In genomic region chr16:53863861-53864260, GRCh38 we compare ENCODE assay signal across 18 cellular contexts.
"Had no signal": no experiment of that assay in that cellular context is flagged by ENCODE, and none has a peak within 500 bp of the region (broad histone marks: within the 10 kb centered on the region; RNA-seq: fewer than 3 reads in every experiment).

No MANE protein-coding gene starts in this region.

- ATAC-seq: activated naive CD8-positive, alpha-beta T cell treated with anti-CD3 and anti-CD28 coated beads, Interleukin-2, amount 50 U/mL, for 24 hours; left colon; right cardiac atrium had no signal

- H3K9me3 ChIP-seq: colonic mucosa, prostate gland, stomach, thoracic aorta had no signal

- H3K4me3 ChIP-seq: cardiac muscle cell, colonic mucosa, lung, prostate gland, stomach, thoracic aorta had no signal

- H3K27me3 ChIP-seq: cardiac muscle cell, colonic mucosa, stomach had no signal

- H3K27me3 Mint-ChIP-seq: activated naive CD8-positive, alpha-beta T cell treated with anti-CD3 and anti-CD28 coated beads, Interleukin-2, amount 50 U/mL, for 24 hours had no signal

- H3K36me3 ChIP-seq: cardiac muscle cell, colonic mucosa, prostate gland, thoracic aorta had no signal

- FAIRE-seq: endothelial cell of umbilical vein, small intestine had no signal

- H3K27ac Mint-ChIP-seq: activated naive CD4-positive, alpha-beta T cell treated with anti-CD3 and anti-CD28 coated beads for 36 hours; activated T-helper 2 cell treated with anti-CD3 and anti-CD28 coated beads, Interferon-gamma antibody, Interleukin-2, Interleukin-4, amounts not matched to agents 10 μg/mL and 5 μg/mL and 100 μg/mL, durations not matched to agents 14 hours and 24 hours and 36 hours; T-helper 1 cell treated with Interleukin-12 subunit alpha and Interleukin-12 subunit beta and Interleukin-4 antibody, amounts not matched to agents 30 μg/mL and 1 μg/mL, for 36 hours had no signal

- DNase-seq: activated CD4-positive, alpha-beta T cell treated with anti-CD3 and anti-CD28 coated beads for 4 hours; activated CD8-positive, alpha-beta memory T cell treated with anti-CD3 and anti-CD28 coated beads, Interleukin-2, amount 50 U/mL, for 48 hours; activated naive CD4-positive, alpha-beta T cell treated with anti-CD3 and anti-CD28 coated beads for 36 hours; activated naive CD8-positive, alpha-beta T cell treated with anti-CD3 and anti-CD28 coated beads, Interleukin-2, amount 50 U/mL, for 24 hours; colonic mucosa; effector CD4-positive, alpha-beta T cell; left colon; right cardiac atrium; small intestine; stomach had no signal

- H3K4me1 ChIP-seq: colonic mucosa, prostate gland had no signal

- H3K27ac ChIP-seq: cardiac muscle cell, colonic mucosa, prostate gland, thoracic aorta had no signal

- H3K4me3 Mint-ChIP-seq: activated naive CD4-positive, alpha-beta T cell treated with anti-CD3 and anti-CD28 coated beads for 36 hours; activated naive CD8-positive, alpha-beta T cell treated with anti-CD3 and anti-CD28 coated beads, Interleukin-2, amount 50 U/mL, for 24 hours; neural crest cell; T-helper 1 cell treated with Interleukin-12 subunit alpha and Interleukin-12 subunit beta and Interleukin-4 antibody, amounts not matched to agents 30 μg/mL and 1 μg/mL, for 36 hours had no signal
